25 cellular contexts compared by ENCODE assay signal in the genomic region with DNA sequence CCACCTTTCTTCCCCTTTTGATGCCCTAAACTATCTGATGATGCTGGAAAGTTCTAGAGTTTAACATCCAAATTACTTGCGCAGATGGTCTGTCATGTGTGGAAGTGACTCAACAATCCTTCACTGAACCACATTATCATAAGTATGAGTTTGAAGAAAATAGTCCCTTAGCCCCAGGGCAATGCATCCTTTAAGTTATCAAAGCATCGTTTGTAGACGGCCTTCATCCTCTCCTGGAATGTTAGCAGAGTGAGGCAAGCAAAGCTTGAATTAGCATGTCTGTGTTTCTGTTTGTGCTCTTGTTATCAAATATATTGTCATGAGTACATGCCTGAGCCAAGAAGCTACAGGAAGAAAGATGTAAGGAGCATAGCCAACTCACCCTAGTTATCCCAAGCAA.
DNase-seq lines count a peak whose midpoint lies in the region; FAIRE-seq and TF ChIP-seq lines count a peak whose summit lies in the region.
"Had no signal": no experiment of that assay in that cellular context is flagged by ENCODE, and none has a peak within 500 bp of the region (broad histone marks: within the 10 kb centered on the region; RNA-seq: fewer than 3 reads in every experiment).

No MANE protein-coding gene starts in this region.

- H3K9me3 ChIP-seq in astrocyte (ENCODE audit: insufficient read depth, low read depth, low read length) (no peaks in the 10 kb centered on the region), keratinocyte (ENCODE audit: control insufficient read depth, low read depth, low read length) (no peaks in the 10 kb centered on the region), esophagus muscularis mucosa (no peaks in the 10 kb centered on the region)
- H3K9me3 ChIP-seq: BLaER1 had no signal

- H4K20me1 ChIP-seq in astrocyte (ENCODE audit: insufficient read depth, low read length) (no peaks in the 10 kb centered on the region), keratinocyte (ENCODE audit: control insufficient read depth, extremely low read depth, insufficient read depth, low read length) (no peaks in the 10 kb centered on the region)
- H4K20me1 ChIP-seq: BLaER1 had no signal

- no peaks in the 10 kb centered on the region for H3K9me1 ChIP-seq in keratinocyte (ENCODE audit: control insufficient read depth, extremely low read depth, insufficient read depth, low read length)

- H3K27me3 Mint-ChIP-seq in astrocyte (ENCODE audit: low read depth, unreplicated experiment), result peaks cover 42% of the 10 kb centered on the region
- H3K27me3 Mint-ChIP-seq: CD4-positive, CD25-positive, alpha-beta regulatory T cell had no signal

- dilution Hi-C loops in keratinocyte (cut with MboI; ENCODE audit: extremely low pct_ligation_motif_present, low sequenced_read_pairs), result no loop called here

- no peak overlapping the region for H3K4me3 Mint-ChIP-seq in astrocyte (ENCODE audit: unreplicated experiment)
- H3K4me3 Mint-ChIP-seq: B cell; CD4-positive, CD25-positive, alpha-beta regulatory T cell; CD8-positive, alpha-beta T cell had no signal

- H3K27me3 ChIP-seq in astrocyte (ENCODE audit: insufficient read depth, low read length) (no peaks in the 10 kb centered on the region), keratinocyte (ENCODE audit: control insufficient read depth, extremely low read depth, insufficient read depth, low read length) (peaks cover 6% of the 10 kb centered on the region), esophagus muscularis mucosa (peaks cover 0 to 4% (median 0%) of the 10 kb centered on the region in 4 donors)

- no peak for TF ChIP-seq EP300 in esophagus muscularis mucosa (IDR thresholded peaks at IDR 0.05)

- H3K9ac ChIP-seq in astrocyte (ENCODE audit: low read length) (no peak overlapping the region), keratinocyte (ENCODE audit: control insufficient read depth, extremely low read depth, insufficient read depth, low read length) (no peak overlapping the region)
- H3K9ac ChIP-seq: BLaER1, GM23248 had no signal

- H3K27ac ChIP-seq in astrocyte (ENCODE audit: low read depth, low read length) (no peak overlapping the region), keratinocyte (ENCODE audit: control insufficient read depth, insufficient read depth, low read length) (no peak overlapping the region), esophagus muscularis mucosa (replicated peaks in 1 of 4) (no peak overlapping the region)
- H3K27ac ChIP-seq: 22Rv1, BLaER1, C4-2B, GM23248 had no signal

- peak; percentile 56 for FAIRE-seq in astrocyte (lab: Jason Lieb, UNC)
- FAIRE-seq in keratinocyte (lab: Jason Lieb, UNC), result peak; percentile 46
- FAIRE-seq: A204.1, D721Med, GM12878, GM19239 had no signal

- TF ChIP-seq CTCF in astrocyte (IDR thresholded peaks at IDR 0.05; ENCODE audit: insufficient read depth, low read depth, low read length) (no peak), keratinocyte (optimal IDR thresholded peaks at IDR 0.05 in 1 of 3, IDR thresholded peaks at IDR 0.05 in 1 of 3, conservative IDR thresholded peaks at IDR 0.05 in 1 of 3; ENCODE audit: extremely low read depth in 1 of 3, insufficient read depth in 2 of 3, low read length in 3 of 3) (no peak), esophagus muscularis mucosa (IDR thresholded peaks at IDR 0.05) (no peak)

- H3K4me3 ChIP-seq in astrocyte (ENCODE audit: insufficient read depth, low read depth, low read length) (no peak overlapping the region), keratinocyte (ENCODE audit: control insufficient read depth in 2 of 3, extremely low read depth in 1 of 3, insufficient read depth in 2 of 3, low read depth in 1 of 3, low read length in 3 of 3) (no peak overlapping the region), esophagus muscularis mucosa (no peak overlapping the region)
- H3K4me3 ChIP-seq: BLaER1, GM12878, GM23248 had no signal

- 96% methylated on average over 3 of the region's 3 CpGs for WGBS in esophagus muscularis mucosa

- DNase-seq in COLO829 (ENCODE audit: low spot score), result peak; percentile 71
- DNase-seq in astrocyte (ENCODE audit: low read depth), result no peak
- peak; percentile 25 for DNase-seq in epidermal melanocyte (ENCODE audit: insufficient read length, low spot score)
- DNase-seq in keratinocyte (ENCODE audit: low read depth, low spot score), result peak; percentile 21
- DNase-seq in esophagus muscularis mucosa (ENCODE audit: extremely low spot score), result no peak
- no peak for DNase-seq in germinal center (ENCODE audit: low spot score)
- no peak for DNase-seq in NK-92 treated with Interleukin-12 subunit alpha and Interleukin-12 subunit beta, amount 100 ng/mL, for 24 hours (lab: John Stamatoyannopoulos, UW)
- no peak for DNase-seq in NCI-H82 treated with DMSO at 0.1 percent for 48 hours (lab: John Stamatoyannopoulos, UW; ENCODE audit: unreplicated experiment)
- DNase-seq: CD4-positive, CD25-positive, alpha-beta regulatory T cell; CD8-positive, alpha-beta T cell; DMS 273 treated with DMSO at 0.1 percent for 48 hours; DMS79; EL; GDM1; GM23248; H7; HCEC 1CT had no signal

- H3K4me1 ChIP-seq in astrocyte (ENCODE audit: insufficient read depth, low read length), result no peaks in the 10 kb centered on the region
- no peaks in the 10 kb centered on the region for H3K4me1 ChIP-seq in keratinocyte (ENCODE audit: control insufficient read depth, extremely low read depth, insufficient read depth, low read length)
- no peaks in the 10 kb centered on the region for H3K4me1 ChIP-seq in esophagus muscularis mucosa

- no peaks in the 10 kb centered on the region for H3K4me1 Mint-ChIP-seq in astrocyte (ENCODE audit: low read depth, unreplicated experiment)
- H3K4me1 Mint-ChIP-seq: B cell had no signal

- H2AFZ ChIP-seq in astrocyte (ENCODE audit: low read depth, low read length) (no peak overlapping the region), keratinocyte (ENCODE audit: control insufficient read depth, low read length) (no peak overlapping the region)
- H2AFZ ChIP-seq: GM23248 had no signal

- no peak for TF ChIP-seq POLR2A in esophagus muscularis mucosa (IDR thresholded peaks at IDR 0.05; ENCODE audit: low read depth)

- H3K4me2 ChIP-seq in astrocyte (ENCODE audit: low read length) (no peak overlapping the region), keratinocyte (ENCODE audit: control insufficient read depth, extremely low read depth, insufficient read depth, low read depth, low read length) (no peak overlapping the region)
- H3K4me2 ChIP-seq: BLaER1 had no signal

- H3K36me3 ChIP-seq in astrocyte (ENCODE audit: insufficient read depth, low read length), result no peaks in the 10 kb centered on the region
- no peaks in the 10 kb centered on the region for H3K36me3 ChIP-seq in keratinocyte (ENCODE audit: control insufficient read depth in 2 of 2, extremely low read depth in 1 of 2, insufficient read depth in 2 of 2, low read length in 2 of 2)
- H3K36me3 ChIP-seq in esophagus muscularis mucosa, result no peaks in the 10 kb centered on the region
- H3K36me3 ChIP-seq: BLaER1 had no signal

- no peaks in the 10 kb centered on the region for H3K9me3 Mint-ChIP-seq in astrocyte (ENCODE audit: unreplicated experiment)
- H3K9me3 Mint-ChIP-seq: CD4-positive, CD25-positive, alpha-beta regulatory T cell; CD8-positive, alpha-beta T cell had no signal

- no peaks in the 10 kb centered on the region for H3K36me3 Mint-ChIP-seq in astrocyte (ENCODE audit: low read depth, unreplicated experiment)
- H3K36me3 Mint-ChIP-seq: CD4-positive, CD25-positive, alpha-beta regulatory T cell; CD8-positive, alpha-beta T cell had no signal

- H3K27ac Mint-ChIP-seq in astrocyte (ENCODE audit: unreplicated experiment), result no peak overlapping the region
- H3K27ac Mint-ChIP-seq: B cell; CD8-positive, alpha-beta T cell had no signal

- intact Hi-C loops in esophagus muscularis mucosa (cut with DNase I), result no loop called here

- H3K79me2 ChIP-seq in astrocyte (ENCODE audit: insufficient read depth, low read length) (no peaks in the 10 kb centered on the region), keratinocyte (ENCODE audit: control insufficient read depth, insufficient read depth, low read length) (no peaks in the 10 kb centered on the region)

Comparison
In these comparisons a context has a peak if more than half of its experiments do, and no peak if none do; other contexts are left out.
1. DNase-seq: peak in COLO829 (single experiment), epidermal melanocyte (single experiment) and keratinocyte (single experiment); none in astrocyte (single experiment), esophagus muscularis mucosa (single experiment), germinal center (single experiment), NK-92 treated with Interleukin-12 subunit alpha and Interleukin-12 subunit beta, amount 100 ng/mL, for 24 hours (single experiment) and NCI-H82 treated with DMSO at 0.1 percent for 48 hours (single experiment).